1 cellular context compared by ENCODE assay signal in genomic region chr4:74005528-74005927, GRCh38.
TF ChIP-seq lines count a peak whose summit lies in the region.

No MANE protein-coding gene starts in this region.

TF ChIP-seq in GM23338, 12 proteins besides CTCF, POLR2A, EP300 and RAD21 (continued from another document):
- TF ChIP-seq POLR2AphosphoS5 (IDR thresholded peaks at IDR 0.05; ENCODE audit: low read depth) = no peak
- no peak for TF ChIP-seq ZNF114 (CRISPR knock-in tag; IDR thresholded peaks at IDR 0.05)
- TF ChIP-seq JUNB (IDR thresholded peaks at IDR 0.05; ENCODE audit: unreplicated experiment) = no peak
- no peak for TF ChIP-seq REST (IDR thresholded peaks at IDR 0.05; ENCODE audit: unreplicated experiment)
- no peak for TF ChIP-seq EZH2phosphoT487 (IDR thresholded peaks at IDR 0.05; ENCODE audit: unreplicated experiment)
- no peak for TF ChIP-seq CREB1 (CRISPR knock-in tag; IDR thresholded peaks at IDR 0.05; ENCODE audit: low read depth)
- no peak for TF ChIP-seq NANOG (IDR thresholded peaks at IDR 0.05; ENCODE audit: borderline replicate concordance)
- no peak for TF ChIP-seq ZNF462 (CRISPR knock-in tag; IDR thresholded peaks at IDR 0.05)
- TF ChIP-seq EZH2 (IDR thresholded peaks at IDR 0.05; ENCODE audit: low read depth, unreplicated experiment) = no peak
- TF ChIP-seq STAT1 (IDR thresholded peaks at IDR 0.05; ENCODE audit: unreplicated experiment) = no peak
